ENCODE assay signal across 27 cellular contexts in the genomic region with DNA sequence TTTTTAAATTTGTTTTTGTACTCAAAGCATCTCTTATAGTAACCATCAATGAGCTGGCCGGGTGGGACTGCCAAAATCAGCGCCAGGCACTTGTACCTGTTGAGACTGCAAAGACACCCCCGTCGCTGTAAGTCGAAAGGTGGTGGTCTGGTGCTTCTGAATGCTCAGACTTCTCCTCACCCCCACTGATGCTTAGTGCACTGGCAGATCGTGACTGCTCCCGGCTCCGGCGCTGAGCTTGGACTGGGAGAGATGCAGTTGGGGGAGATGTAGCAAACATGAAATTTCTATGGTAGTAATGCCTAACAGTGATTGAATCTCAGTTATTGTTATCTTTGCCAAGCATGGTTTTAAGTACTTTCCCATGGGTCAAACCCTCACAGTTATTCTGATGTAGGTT.
"Had no signal": no experiment of that assay in that cellular context is flagged by ENCODE, and none has a peak within 500 bp of the region (broad histone marks: within the 10 kb centered on the region; RNA-seq: fewer than 3 reads in every experiment).

No MANE protein-coding gene starts in this region.

- DNase-seq: colonic mucosa; cortex of kidney; dermis blood vessel endothelial cell; dorsolateral prefrontal cortex; effector CD4-positive, alpha-beta T cell; effector CD8-positive, alpha-beta T cell; effector memory CD4-positive, alpha-beta T cell; effector memory CD8-positive, alpha-beta T cell; endodermal cell; erythroblast; esophagus squamous epithelium; foreskin fibroblast; foreskin keratinocyte; foreskin melanocyte; gastrocnemius medialis; glutamatergic neuron; head of caudate nucleus; heart left ventricle; heart right ventricle had no signal

- H3K4me3 ChIP-seq: colonic mucosa, coronary artery, dorsolateral prefrontal cortex, esophagus squamous epithelium, gastrocnemius medialis, gastroesophageal sphincter, heart left ventricle, heart right ventricle had no signal

- H3K36me3 ChIP-seq: colonic mucosa had no signal

- H3K9me3 ChIP-seq: colonic mucosa, esophagus squamous epithelium, gastrocnemius medialis, gastroesophageal sphincter, heart left ventricle, heart right ventricle had no signal

- FAIRE-seq: colon, endometrium, endothelial cell of umbilical vein had no signal

- H3K27me3 ChIP-seq: colonic mucosa, dorsolateral prefrontal cortex, esophagus squamous epithelium, foreskin keratinocyte, gastrocnemius medialis, gastroesophageal sphincter, heart left ventricle, heart right ventricle had no signal

- H3K27ac ChIP-seq: colonic mucosa, coronary artery, dorsolateral prefrontal cortex, epithelial cell of prostate, esophagus squamous epithelium, foreskin keratinocyte, heart left ventricle, heart right ventricle had no signal

- H3K27ac Mint-ChIP-seq: dendritic cell treated with granulocyte-macrophage colony-stimulating factor and Interleukin-4, amounts not matched to agents 40 ng/mL and 50 ng/mL, for 4 days; effector memory CD8-positive, alpha-beta T cell had no signal

- H3K9me3 Mint-ChIP-seq: dendritic cell treated with granulocyte-macrophage colony-stimulating factor and Interleukin-4, amounts not matched to agents 40 ng/mL and 50 ng/mL, for 4 days; effector memory CD8-positive, alpha-beta T cell; endodermal cell had no signal

- H3K27me3 Mint-ChIP-seq: dendritic cell treated with granulocyte-macrophage colony-stimulating factor and Interleukin-4, amounts not matched to agents 40 ng/mL and 50 ng/mL, for 4 days; effector memory CD8-positive, alpha-beta T cell had no signal

- H3K4me1 ChIP-seq: colonic mucosa, esophagus squamous epithelium, foreskin keratinocyte, gastrocnemius medialis, heart left ventricle, heart right ventricle had no signal

- ATAC-seq: effector memory CD8-positive, alpha-beta T cell; esophagus mucosa; foreskin keratinocyte; gastrocnemius medialis; gastroesophageal sphincter; heart left ventricle; heart right ventricle had no signal

- H3K4me3 Mint-ChIP-seq: dendritic cell treated with granulocyte-macrophage colony-stimulating factor and Interleukin-4, amounts not matched to agents 40 ng/mL and 50 ng/mL, for 4 days; effector memory CD8-positive, alpha-beta T cell; endodermal cell had no signal
